Comparison of ENCODE assay signal across 8 cellular contexts in genomic region chr19:10339380-10339960, GRCh38. TPM values are rescaled to one million over a fixed set of nuclear protein-coding genes. Genes with fewer than 3 reads are reported as not detected.
DNase-seq lines count a peak whose midpoint lies in the region; ATAC-seq and TF ChIP-seq lines count a peak whose summit lies in the region.

TSS of gene ICAM3 (minus strand) at chr19:10339624. CDS start at chr19:10339614, 10 bp downstream.

- no peaks in the 10 kb centered on the region for H3K9me3 Mint-ChIP-seq in endodermal cell

- H3K4me3 Mint-ChIP-seq in endodermal cell: no peak within 1 kb of the TSS

- ATAC-seq in HG03095 (IDR thresholded peaks at IDR 0.05; ENCODE audit: unreplicated experiment): peak; percentile 68

- H3K4me1 Mint-ChIP-seq in endodermal cell: peaks cover 5% of the 10 kb centered on the region

- no peaks in the 10 kb centered on the region for H3K27me3 ChIP-seq in endodermal cell (ENCODE audit: control insufficient read depth, insufficient read depth, low read length, poor library complexity, severe bottlenecking)

- TF ChIP-seq CTCF in endodermal cell (conservative IDR thresholded peaks at IDR 0.05): no peak

- H3K4me1 ChIP-seq in endodermal cell (ENCODE audit: control insufficient read depth, insufficient read depth, low read length): no peaks in the 10 kb centered on the region

- no peaks in the 10 kb centered on the region for H3K36me3 Mint-ChIP-seq in endodermal cell (ENCODE audit: low read depth)

- no peaks in the 10 kb centered on the region for H3K9me3 ChIP-seq in endodermal cell (ENCODE audit: control insufficient read depth, low read length)

- WGBS in endodermal cell (ENCODE audit: insufficient coverage in 1 of 2, insufficient read length in 1 of 2), 2 experiments: 67 to 74% methylated on average over 9 to 14 of the region's 14 CpGs

- peak; percentile 82 for TF ChIP-seq POLR2A in GM10847 (IDR thresholded peaks at IDR 0.05; ENCODE audit: extremely low read depth, insufficient read length)

- H3K36me3 ChIP-seq in endodermal cell (ENCODE audit: control insufficient read depth, insufficient read depth, low read length): no peaks in the 10 kb centered on the region

- H3K4me3 ChIP-seq in endodermal cell (ENCODE audit: low read length): no peak within 1 kb of the TSS

- no peak within 1 kb of the TSS for H3K9ac ChIP-seq in endodermal cell (ENCODE audit: extremely low read depth, low read length, poor library complexity, severe bottlenecking)

- H3K27ac ChIP-seq in endodermal cell (ENCODE audit: low read depth, low read length): no peak within 1 kb of the TSS

- peak; percentile 23 to 48 (median 36) for DNase-seq in activated CD4-positive, CD25-positive, alpha-beta regulatory T cell (lab: John Stamatoyannopoulos, UW)
- DNase-seq in endodermal cell (peak; percentile 66), DMS53 (lab: John Stamatoyannopoulos, UW) (no peak), NCI-H510A treated with DMSO at 0.1 percent for 48 hours (lab: John Stamatoyannopoulos, UW) (no peak), HuH-7 (ENCODE audit: low spot score) (no peak)
- DNase-seq in stimulated activated CD4-positive, alpha-beta T cell treated with anti-CD3 and anti-CD28 coated beads, Interleukin-4, amount 100 ng/mL, for 48 hours (ENCODE audit: low read depth in 2 of 2): peak; percentile 63 to 64

- H3K27me3 Mint-ChIP-seq in endodermal cell (ENCODE audit: insufficient read depth): no peaks in the 10 kb centered on the region

- H3K27ac Mint-ChIP-seq in endodermal cell: no peak within 1 kb of the TSS

RNA-seq across cellular contexts. Expression of gene ICAM3, which starts in this region (rescaled TPM):
- 10 to 100 TPM in 1 of 2 donors, 1 to 10 TPM in 1; 2.7 to 13.7 TPM for total RNA-seq in endodermal cell
- polyA plus RNA-seq in endodermal cell (2013, experiment 1 of 2): 4.0 TPM
- 3.4 TPM for polyA plus RNA-seq in endodermal cell (2013, experiment 2 of 2)

Comparison
In these comparisons a context has a peak if more than half of its experiments do, and no peak if none do; other contexts are left out.
1. DNase-seq: peak in activated CD4-positive, CD25-positive, alpha-beta regulatory T cell (4 of 4), endodermal cell (single experiment) and stimulated activated CD4-positive, alpha-beta T cell treated with anti-CD3 and anti-CD28 coated beads, Interleukin-4, amount 100 ng/mL, for 48 hours (2 of 2); none in DMS53 (single experiment), NCI-H510A treated with DMSO at 0.1 percent for 48 hours (single experiment) and HuH-7 (single experiment).